28 cellular contexts compared by ENCODE assay signal in genomic region chr5:145072880-145073279, GRCh38.
DNase-seq lines count a peak whose midpoint lies in the region; ATAC-seq and TF ChIP-seq lines count a peak whose summit lies in the region.
"Had no signal": no experiment of that assay in that cellular context is flagged by ENCODE, and none has a peak within 500 bp of the region (broad histone marks: within the 10 kb centered on the region; RNA-seq: fewer than 3 reads in every experiment).

No MANE protein-coding gene starts in this region.

- peak; percentile 65 for DNase-seq in DMS53 (lab: John Stamatoyannopoulos, UW)
- DNase-seq in NCI-H187 treated with DMSO at 0.1 percent for 48 hours (lab: John Stamatoyannopoulos, UW) = peak; percentile 63
- peak; percentile 43 for DNase-seq in astrocyte of the hippocampus (ENCODE audit: low read depth, low spot score)
- no peak for DNase-seq in CD1c-positive myeloid dendritic cell (ENCODE audit: extremely low spot score)
- DNase-seq: activated CD8-positive, alpha-beta T cell treated with anti-CD3 and anti-CD28 coated beads, Interleukin-2, amount 10 ng/mL, durations not matched to agents 7 days and 5 days; activated effector memory CD4-positive, alpha-beta T cell treated with anti-CD3 and anti-CD28 coated beads, Interleukin-2, amount 50 U/mL, for 16 hours; activated naive CD8-positive, alpha-beta T cell treated with anti-CD3 and anti-CD28 coated beads, Interleukin-2, amount 10 ng/mL, durations not matched to agents 7 days and 5 days; activated T-cell treated with anti-CD3 and anti-CD28 coated beads for 4 hours; CD8-positive, alpha-beta T cell; DMS153; effector CD4-positive, alpha-beta T cell; erythroblast; foreskin fibroblast; GDM1; left ventricle myocardium inferior; naive thymus-derived CD4-positive, alpha-beta T cell; NCI-H146; NCI-H526 treated with DMSO at 0.1 percent for 48 hours; ovary; right cardiac atrium; SK-N-SH; stimulated activated CD4-positive, alpha-beta T cell treated with anti-CD3 and anti-CD28 coated beads, Interleukin-4, amount 100 ng/mL, for 24 hours; stimulated activated naive CD4-positive, alpha-beta T cell treated with Interleukin-2 at 50 U/mL for 16 hours; T-helper 17 cell had no signal

- H3K4me3 ChIP-seq in neural cell (ENCODE audit: low read length) = peak overlapping the region; percentile 18
- H3K4me3 ChIP-seq: left ventricle myocardium inferior, ovary, thoracic aorta had no signal

- H3K79me2 ChIP-seq in neural cell (replicated peaks; ENCODE audit: insufficient read depth, low read length) = no peaks in the 10 kb centered on the region

- no peaks in the 10 kb centered on the region for H3K27me3 ChIP-seq in neural cell (ENCODE audit: insufficient read depth, low read depth, low read length)
- H3K27me3 ChIP-seq: ovary had no signal

- H3F3A ChIP-seq in neural cell (ENCODE audit: insufficient read depth, low read length, poor library complexity, severe bottlenecking) = no peaks in the 10 kb centered on the region

- no peaks in the 10 kb centered on the region for H3K36me3 ChIP-seq in neural cell (ENCODE audit: insufficient read depth, low read length)
- H3K36me3 ChIP-seq: left ventricle myocardium inferior, ovary, thoracic aorta had no signal

- H3K9me3 ChIP-seq in neural cell (ENCODE audit: low read length) = no peaks in the 10 kb centered on the region
- H3K9me3 ChIP-seq: left ventricle myocardium inferior, ovary, SK-N-SH, thoracic aorta had no signal

- peak; percentile 66 for TF ChIP-seq EP300 in neural cell (conservative IDR thresholded peaks at IDR 0.05; ENCODE audit: poor library complexity, severe bottlenecking)

- peak overlapping the region; percentile 22 for H3K27ac ChIP-seq in neural cell (ENCODE audit: low read length)
- H3K27ac ChIP-seq: left ventricle myocardium inferior, ovary, thoracic aorta had no signal

- H2AFZ ChIP-seq in neural cell (ENCODE audit: low read depth, low read length) = no peak overlapping the region

- no peaks in the 10 kb centered on the region for H4K20me1 ChIP-seq in neural cell (ENCODE audit: insufficient read depth)

- peak; percentile 18 for TF ChIP-seq RAD21 in neural cell (conservative IDR thresholded peaks at IDR 0.05)

- ATAC-seq in GM21390 (IDR thresholded peaks at IDR 0.05; ENCODE audit: unreplicated experiment) (no peak), HG03521 (IDR thresholded peaks at IDR 0.05; ENCODE audit: unreplicated experiment) (no peak)
- ATAC-seq: activated CD8-positive, alpha-beta T cell treated with anti-CD3 and anti-CD28 coated beads, Interleukin-2, amount 10 ng/mL, durations not matched to agents 7 days and 5 days; CD8-positive, alpha-beta T cell; naive thymus-derived CD4-positive, alpha-beta T cell; right cardiac atrium; T-helper 17 cell had no signal

- no peak for TF ChIP-seq CTCF in neural cell (IDR thresholded peaks at IDR 0.05; ENCODE audit: poor library complexity, severe bottlenecking)

- peak overlapping the region; percentile 8 for H3K4me2 ChIP-seq in neural cell (ENCODE audit: low read length)
- H3K4me2 ChIP-seq: SK-N-SH had no signal

- no peaks in the 10 kb centered on the region for H3K9me2 ChIP-seq in neural cell (ENCODE audit: insufficient read depth, low read length)
- H3K9me2 ChIP-seq: SK-N-SH had no signal

- H3K9ac ChIP-seq in neural cell (ENCODE audit: low read length) = no peak overlapping the region
- H3K9ac ChIP-seq: SK-N-SH had no signal

TF ChIP-seq in neural cell, 6 proteins besides CTCF, POLR2A, EP300 and RAD21:
- TF ChIP-seq POLR2AphosphoS5 (IDR thresholded peaks at IDR 0.05) (peak; percentile 68), EZH2 (IDR thresholded peaks at IDR 0.05; ENCODE audit: borderline replicate concordance, insufficient read depth, low read length, poor library complexity, severe bottlenecking) (no peak), MXI1 (conservative IDR thresholded peaks at IDR 0.05; ENCODE audit: poor library complexity, severe bottlenecking) (no peak), REST (IDR thresholded peaks at IDR 0.05; ENCODE audit: borderline replicate concordance) (peak; percentile 98), SMC3 (conservative IDR thresholded peaks at IDR 0.05; ENCODE audit: poor library complexity) (no peak), TAF1 (IDR thresholded peaks at IDR 0.05; ENCODE audit: low read depth) (no peak)
